Comparison of ENCODE assay signal across 9 cellular contexts in genomic region chr4:138775890-138776289, GRCh38.
DNase-seq lines count a peak whose midpoint lies in the region; ATAC-seq and TF ChIP-seq lines count a peak whose summit lies in the region.
"Had no signal": no experiment of that assay in that cellular context is flagged by ENCODE, and none has a peak within 500 bp of the region (broad histone marks: within the 10 kb centered on the region; RNA-seq: fewer than 3 reads in every experiment).

No MANE protein-coding gene starts in this region.

- ATAC-seq in GM21717 (IDR thresholded peaks at IDR 0.05; ENCODE audit: unreplicated experiment), result peak; percentile 77
- ATAC-seq in natural killer cell treated with Interleukin-12 subunit alpha and Interleukin-12 subunit beta and Interleukin-15 and Interleukin-18, amount 100 ng/mL, for 72 hours, result no peak
- no peak for ATAC-seq in HG02970 (IDR thresholded peaks at IDR 0.05; ENCODE audit: low FRiP score, unreplicated experiment)

- H3K4me2 ChIP-seq in Karpas-422 (ENCODE audit: low read depth, low read length, poor library complexity, severe bottlenecking), result no peak overlapping the region
- H3K4me2 ChIP-seq in hepatocyte, result peak overlapping the region; percentile 34

- H3K4me1 Mint-ChIP-seq in endodermal cell, result peaks cover 10% of the 10 kb centered on the region
- H3K4me1 Mint-ChIP-seq in natural killer cell treated with Interleukin-12 subunit alpha and Interleukin-12 subunit beta and Interleukin-15 and Interleukin-18, amount 100 ng/mL, for 72 hours (ENCODE audit: low read depth in 2 of 2), result no peaks in the 10 kb centered on the region

- H3K9me2 ChIP-seq in Karpas-422 (replicated peaks; ENCODE audit: insufficient read depth, low read length), result no peaks in the 10 kb centered on the region
- H3K9me2 ChIP-seq in hepatocyte (replicated peaks; ENCODE audit: insufficient read depth), result no peaks in the 10 kb centered on the region

- H2AFZ ChIP-seq in Karpas-422 (ENCODE audit: low read length), result no peak overlapping the region
- H2AFZ ChIP-seq in hepatocyte, result peak overlapping the region; percentile 28

- H4K20me1 ChIP-seq in Karpas-422 (ENCODE audit: insufficient read depth, low read depth, low read length), result no peaks in the 10 kb centered on the region
- no peaks in the 10 kb centered on the region for H4K20me1 ChIP-seq in hepatocyte (ENCODE audit: insufficient read depth, poor library complexity, severe bottlenecking)

- H3K4me1 ChIP-seq in Karpas-422 (ENCODE audit: low read length), result no peaks in the 10 kb centered on the region
- peaks cover 15% of the 10 kb centered on the region for H3K4me1 ChIP-seq in hepatocyte (ENCODE audit: insufficient read depth)
- H3K4me1 ChIP-seq in endodermal cell (ENCODE audit: control insufficient read depth, insufficient read depth, low read length), result no peaks in the 10 kb centered on the region

- no peaks in the 10 kb centered on the region for H3K36me3 Mint-ChIP-seq in endodermal cell (ENCODE audit: low read depth)
- no peaks in the 10 kb centered on the region for H3K36me3 Mint-ChIP-seq in natural killer cell treated with Interleukin-12 subunit alpha and Interleukin-12 subunit beta and Interleukin-15 and Interleukin-18, amount 100 ng/mL, for 72 hours

- H3K79me2 ChIP-seq in Karpas-422 (ENCODE audit: low read length) (no peaks in the 10 kb centered on the region), hepatocyte (no peaks in the 10 kb centered on the region)

- TF ChIP-seq CTCF in hepatocyte (IDR thresholded peaks at IDR 0.05; ENCODE audit: poor library complexity) (no peak), endodermal cell (conservative IDR thresholded peaks at IDR 0.05) (no peak)

- no peak overlapping the region for H3K27ac ChIP-seq in Karpas-422 (ENCODE audit: low read length)
- H3K27ac ChIP-seq in hepatocyte, result peak overlapping the region; percentile 63
- H3K27ac ChIP-seq in endodermal cell (ENCODE audit: low read depth, low read length), result no peak overlapping the region

- H3K36me3 ChIP-seq in Karpas-422 (ENCODE audit: insufficient read depth, low read length) (no peaks in the 10 kb centered on the region), hepatocyte (replicated peaks; ENCODE audit: insufficient read depth, low read depth) (no peaks in the 10 kb centered on the region), endodermal cell (ENCODE audit: control insufficient read depth, insufficient read depth, low read length) (no peaks in the 10 kb centered on the region)

- H3K9me3 ChIP-seq in Karpas-422 (ENCODE audit: low read length) (no peaks in the 10 kb centered on the region), hepatocyte (ENCODE audit: low read depth) (no peaks in the 10 kb centered on the region), endodermal cell (ENCODE audit: control insufficient read depth, low read length) (no peaks in the 10 kb centered on the region)

- H3K4me3 Mint-ChIP-seq in endodermal cell, result no peak overlapping the region
- H3K4me3 Mint-ChIP-seq in natural killer cell treated with Interleukin-12 subunit alpha and Interleukin-12 subunit beta and Interleukin-15 and Interleukin-18, amount 100 ng/mL, for 72 hours, result no peak overlapping the region

- H3K27me3 ChIP-seq in Karpas-422 (ENCODE audit: low read length) (no peaks in the 10 kb centered on the region), hepatocyte (no peaks in the 10 kb centered on the region), endodermal cell (ENCODE audit: control insufficient read depth, insufficient read depth, low read length, poor library complexity, severe bottlenecking) (no peaks in the 10 kb centered on the region)

- H3K9ac ChIP-seq in Karpas-422 (ENCODE audit: low read length) (no peak overlapping the region), endodermal cell (ENCODE audit: extremely low read depth, low read length, poor library complexity, severe bottlenecking) (no peak overlapping the region)

- peak; percentile 22 for DNase-seq in GF-D8 (lab: John Stamatoyannopoulos, UW)
- DNase-seq in Karpas-422, result peak; percentile 44
- peak; percentile 44 for DNase-seq in hepatocyte (ENCODE audit: low spot score)
- no peak for DNase-seq in endodermal cell
- DNase-seq in natural killer cell treated with Interleukin-12 subunit alpha and Interleukin-12 subunit beta and Interleukin-15 and Interleukin-18, amount 100 ng/mL, for 72 hours (ENCODE audit: low spot score), result no peak
- DNase-seq in NCI-H1092 treated with DMSO at 0.1 percent for 48 hours (lab: John Stamatoyannopoulos, UW), result no peak
- DNase-seq: NCI-H748 treated with DMSO at 0.1 percent for 48 hours had no signal

- H3K27ac Mint-ChIP-seq in endodermal cell, result no peak overlapping the region
- no peak overlapping the region for H3K27ac Mint-ChIP-seq in natural killer cell treated with Interleukin-12 subunit alpha and Interleukin-12 subunit beta and Interleukin-15 and Interleukin-18, amount 100 ng/mL, for 72 hours

- 46% methylated on average over 6 of the region's 6 CpGs for WGBS in hepatocyte (ENCODE audit: low lambda C conversion rate, missing lambda C conversion rate)
- 53 to 80% methylated on average over 2 to 5 of the region's 6 CpGs for WGBS in endodermal cell (ENCODE audit: insufficient coverage in 1 of 2, insufficient read length in 1 of 2), 2 experiments

- H3K4me3 ChIP-seq in Karpas-422 (ENCODE audit: low read length) (no peak overlapping the region), hepatocyte (no peak overlapping the region), endodermal cell (ENCODE audit: low read length) (no peak overlapping the region)

- no peaks in the 10 kb centered on the region for H3K27me3 Mint-ChIP-seq in endodermal cell (ENCODE audit: insufficient read depth)
- H3K27me3 Mint-ChIP-seq in natural killer cell treated with Interleukin-12 subunit alpha and Interleukin-12 subunit beta and Interleukin-15 and Interleukin-18, amount 100 ng/mL, for 72 hours, result peaks cover 0 to 2% of the 10 kb centered on the region in 2 donors

- peaks cover 6% of the 10 kb centered on the region for H3K9me3 Mint-ChIP-seq in endodermal cell
- H3K9me3 Mint-ChIP-seq in natural killer cell treated with Interleukin-12 subunit alpha and Interleukin-12 subunit beta and Interleukin-15 and Interleukin-18, amount 100 ng/mL, for 72 hours, result no peaks in the 10 kb centered on the region

Comparison
In these comparisons a context has a peak if more than half of its experiments do, and no peak if none do; other contexts are left out.
1. DNase-seq: peak in GF-D8 (single experiment), Karpas-422 (single experiment) and hepatocyte (single experiment); none in endodermal cell (single experiment), natural killer cell treated with Interleukin-12 subunit alpha and Interleukin-12 subunit beta and Interleukin-15 and Interleukin-18, amount 100 ng/mL, for 72 hours (single experiment) and NCI-H1092 treated with DMSO at 0.1 percent for 48 hours (single experiment).